10 cellular contexts compared by ENCODE assay signal in genomic region chr10:60123172-60123571, GRCh38.
DNase-seq lines count a peak whose midpoint lies in the region; ATAC-seq and TF ChIP-seq lines count a peak whose summit lies in the region.
"Had no signal": no experiment of that assay in that cellular context is flagged by ENCODE, and none has a peak within 500 bp of the region (broad histone marks: within the 10 kb centered on the region; RNA-seq: fewer than 3 reads in every experiment).

No MANE protein-coding gene starts in this region.

- H3K4me2 ChIP-seq in mammary epithelial cell (ENCODE audit: insufficient read depth, low read depth, low read length), result peak overlapping the region; percentile 65
- H3K4me2 ChIP-seq in hepatocyte, result no peak overlapping the region
- H3K4me2 ChIP-seq: neural progenitor cell had no signal

- dilution Hi-C loops in mammary epithelial cell (cut with HindIII; ENCODE audit: low sequenced_read_pairs), result loop anchor here (25.0 kb wide), 1 partner anchor 314 kb away; no protein-coding TSS in a partner anchor

- H3K27ac ChIP-seq in mammary epithelial cell (ENCODE audit: insufficient read depth, low read depth, low read length) (peak overlapping the region; percentile 79), hepatocyte (peak overlapping the region; percentile 39), suprapubic skin (peak overlapping the region; percentile 74), WERI-Rb-1 (no peak overlapping the region)
- H3K27ac ChIP-seq: neural progenitor cell had no signal

- H4K20me1 ChIP-seq in mammary epithelial cell (ENCODE audit: insufficient read depth, low read length) (no peaks in the 10 kb centered on the region), hepatocyte (ENCODE audit: insufficient read depth, poor library complexity, severe bottlenecking) (no peaks in the 10 kb centered on the region)

- no peak overlapping the region for H3K4me3 ChIP-seq in mammary epithelial cell (replicated peaks in 1 of 3; ENCODE audit: insufficient read depth in 1 of 3, low read depth in 2 of 3, low read length in 3 of 3)
- no peak overlapping the region for H3K4me3 ChIP-seq in hepatocyte
- H3K4me3 ChIP-seq in suprapubic skin, result no peak overlapping the region
- no peak overlapping the region for H3K4me3 ChIP-seq in WERI-Rb-1 (ENCODE audit: low read depth, low read length)
- H3K4me3 ChIP-seq: neural progenitor cell had no signal

- in situ Hi-C loops in mammary epithelial cell (cut with MboI; ENCODE audit: low sequenced_read_pairs in 2 of 2), result loop anchor here in 1 of 2 donors (10.0 to 25.0 kb wide), 2 partner anchors 312 to 539 kb away; no protein-coding TSS in a partner anchor

- WGBS in mammary epithelial cell (ENCODE audit: low coverage, missing lambda C conversion rate), result 8% methylated on average over 3 of the region's 3 CpGs
- WGBS in hepatocyte (ENCODE audit: low lambda C conversion rate, missing lambda C conversion rate), result 59% methylated on average over 3 of the region's 3 CpGs
- WGBS in suprapubic skin, result 23% methylated on average over 3 of the region's 3 CpGs

- H3K27me3 ChIP-seq in mammary epithelial cell (ENCODE audit: insufficient read depth, low read length), result no peaks in the 10 kb centered on the region
- no peaks in the 10 kb centered on the region for H3K27me3 ChIP-seq in hepatocyte
- H3K27me3 ChIP-seq in suprapubic skin, result no peaks in the 10 kb centered on the region
- no peaks in the 10 kb centered on the region for H3K27me3 ChIP-seq in WERI-Rb-1 (ENCODE audit: insufficient read depth, low read depth, severe bottlenecking)
- H3K27me3 ChIP-seq: neural progenitor cell had no signal

- no peak for TF ChIP-seq EP300 in suprapubic skin (IDR thresholded peaks at IDR 0.05)

- no peak overlapping the region for H3K9ac ChIP-seq in mammary epithelial cell (ENCODE audit: insufficient read depth, low read length)
- H3K9ac ChIP-seq: neural progenitor cell had no signal

- no peaks in the 10 kb centered on the region for H3K36me3 ChIP-seq in mammary epithelial cell (ENCODE audit: insufficient read depth, low read length)
- no peaks in the 10 kb centered on the region for H3K36me3 ChIP-seq in hepatocyte (replicated peaks; ENCODE audit: insufficient read depth, low read depth)
- H3K36me3 ChIP-seq in suprapubic skin, result no peaks in the 10 kb centered on the region
- H3K36me3 ChIP-seq in WERI-Rb-1, result no peaks in the 10 kb centered on the region
- H3K36me3 ChIP-seq: neural progenitor cell had no signal

- peak overlapping the region; percentile 56 for H2AFZ ChIP-seq in mammary epithelial cell (ENCODE audit: low read depth, low read length)
- no peak overlapping the region for H2AFZ ChIP-seq in hepatocyte
- H2AFZ ChIP-seq: neural progenitor cell had no signal

- TF ChIP-seq POLR2A in suprapubic skin (IDR thresholded peaks at IDR 0.05), result no peak

- intact Hi-C loops in mammary epithelial cell (cut with micrococcal nuclease), result loop anchor here (1.0 kb wide), 1 partner anchor 304 kb away; no protein-coding TSS in a partner anchor

- H3K79me2 ChIP-seq in mammary epithelial cell (ENCODE audit: insufficient read depth, low read length) (no peaks in the 10 kb centered on the region), hepatocyte (no peaks in the 10 kb centered on the region)

- CTCF ChIA-PET in mammary epithelial cell (lab: Charles Lee; ENCODE audit: low non-redundant PET), result interaction anchor here (0.7 to 0.9 kb wide), 2 partner anchors 17 to 42 kb away, joined by 3 to 8 read pairs; no protein-coding TSS in a partner anchor

- H3K4me1 ChIP-seq in mammary epithelial cell (ENCODE audit: insufficient read depth, low read length), result peaks cover 16% of the 10 kb centered on the region
- peaks cover 5% of the 10 kb centered on the region for H3K4me1 ChIP-seq in hepatocyte (ENCODE audit: insufficient read depth)
- H3K4me1 ChIP-seq in suprapubic skin, result peaks cover 16% of the 10 kb centered on the region
- H3K4me1 ChIP-seq: neural progenitor cell had no signal

- no peaks in the 10 kb centered on the region for H3K9me3 ChIP-seq in mammary epithelial cell (replicated peaks; ENCODE audit: insufficient read depth, low read length)
- H3K9me3 ChIP-seq in hepatocyte (ENCODE audit: low read depth), result peaks cover 4% of the 10 kb centered on the region
- H3K9me3 ChIP-seq in suprapubic skin, result no peaks in the 10 kb centered on the region
- no peaks in the 10 kb centered on the region for H3K9me3 ChIP-seq in WERI-Rb-1 (ENCODE audit: severe bottlenecking)

- TF ChIP-seq CTCF in mammary epithelial cell (conservative IDR thresholded peaks at IDR 0.05 in 1 of 2, IDR thresholded peaks at IDR 0.05 in 1 of 2; ENCODE audit: extremely low read depth in 1 of 2, insufficient read depth in 1 of 2, low read depth in 1 of 2, low read length in 2 of 2) (no peak), hepatocyte (IDR thresholded peaks at IDR 0.05; ENCODE audit: poor library complexity) (no peak), suprapubic skin (IDR thresholded peaks at IDR 0.05) (no peak), WERI-Rb-1 (IDR thresholded peaks at IDR 0.05; ENCODE audit: low read depth, low read length) (no peak)

- no TSS peak for BruUV-seq in mammary epithelial cell (replicated peaks; lab: Mats Ljungman, UMichigan)

- ATAC-seq in HG03457 (IDR thresholded peaks at IDR 0.05; ENCODE audit: unreplicated experiment), result no peak
- ATAC-seq in HG02852 (IDR thresholded peaks at IDR 0.05; ENCODE audit: unreplicated experiment), result no peak

- H3K9me2 ChIP-seq in hepatocyte (replicated peaks; ENCODE audit: insufficient read depth), result no peaks in the 10 kb centered on the region

- DNase-seq in HCEC 1CT, result peak; percentile 93
- peak; percentile 95 for DNase-seq in mammary epithelial cell
- DNase-seq in hepatocyte (ENCODE audit: low spot score), result no peak
- DNase-seq in suprapubic skin (ENCODE audit: low spot score in 2 of 2), result no peak
- DNase-seq in WERI-Rb-1, result no peak
- DNase-seq in activated T-cell treated with anti-CD3 and anti-CD28 coated beads for 4 hours, result no peak
- DNase-seq: hypothalamus had no signal

Comparison
In these comparisons a context has a peak if more than half of its experiments do, and no peak if none do; other contexts are left out.
1. DNase-seq: peak in HCEC 1CT (single experiment) and mammary epithelial cell (single experiment); none in hepatocyte (single experiment), suprapubic skin (0 of 2), WERI-Rb-1 (single experiment) and activated T-cell treated with anti-CD3 and anti-CD28 coated beads for 4 hours (single experiment).